Comparison of ENCODE assay signal across 26 cellular contexts in the genomic region with DNA sequence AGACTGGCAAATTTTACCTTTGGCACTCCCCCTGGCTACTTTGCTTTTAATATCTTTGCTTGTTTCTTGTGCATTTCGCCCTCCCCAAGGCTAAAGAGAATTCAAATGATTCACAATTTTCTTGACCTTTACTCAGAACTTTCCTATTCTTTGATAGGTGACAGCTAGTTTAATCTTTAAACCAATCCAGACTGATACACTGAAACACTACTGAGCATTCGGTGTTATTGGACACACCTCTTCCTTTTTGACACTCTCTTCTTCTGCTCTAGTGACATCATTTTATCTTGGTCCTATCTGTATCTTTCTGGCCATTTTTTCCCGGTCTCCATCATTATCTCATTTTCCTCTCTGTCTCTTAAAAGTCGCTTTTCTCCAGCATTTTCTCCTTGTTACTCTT.
DNase-seq lines count a peak whose midpoint lies in the region; ATAC-seq, FAIRE-seq and TF ChIP-seq lines count a peak whose summit lies in the region.
"Had no signal": no experiment of that assay in that cellular context is flagged by ENCODE, and none has a peak within 500 bp of the region (broad histone marks: within the 10 kb centered on the region; RNA-seq: fewer than 3 reads in every experiment).

No MANE protein-coding gene starts in this region.

- H2AFZ ChIP-seq in OCI-LY3 (ENCODE audit: low read depth, low read length) (no peak overlapping the region), astrocyte (ENCODE audit: low read depth, low read length) (no peak overlapping the region)

- H3K4me3 ChIP-seq in A549 (no peak overlapping the region), OCI-LY3 (ENCODE audit: low read length) (no peak overlapping the region), astrocyte (ENCODE audit: insufficient read depth, low read depth, low read length) (no peak overlapping the region), right lobe of liver (no peak overlapping the region), tibial artery (no peak overlapping the region)
- H3K4me3 ChIP-seq: BLaER1 treated with 17β-estradiol and CSF1 and Interleukin-3, amounts not matched to agents 10 nM and 100 nM; GM12878 had no signal

- no peaks in the 10 kb centered on the region for H3K4me1 ChIP-seq in A549
- H3K4me1 ChIP-seq in OCI-LY3 (ENCODE audit: low read length): no peaks in the 10 kb centered on the region
- H3K4me1 ChIP-seq in astrocyte (ENCODE audit: insufficient read depth, low read length): no peaks in the 10 kb centered on the region
- H3K4me1 ChIP-seq in right lobe of liver: peaks cover 0 to 7% (median 0%) of the 10 kb centered on the region in 4 donors
- H3K4me1 ChIP-seq in tibial artery: no peaks in the 10 kb centered on the region

- CTCF ChIA-PET in A549 (lab: Yijun Ruan, JAX): interaction anchor here (0.6 to 1.0 kb wide), 2 partner anchors 9 to 1122 kb away, joined by 3 to 4 read pairs; no protein-coding TSS in a partner anchor

- H3K79me2 ChIP-seq in OCI-LY3 (ENCODE audit: low read length) (no peaks in the 10 kb centered on the region), astrocyte (ENCODE audit: insufficient read depth, low read length) (no peaks in the 10 kb centered on the region)

- H4K20me1 ChIP-seq in OCI-LY3 (ENCODE audit: insufficient read depth, low read length) (no peaks in the 10 kb centered on the region), astrocyte (ENCODE audit: insufficient read depth, low read length) (no peaks in the 10 kb centered on the region)
- H4K20me1 ChIP-seq: BLaER1 treated with 17β-estradiol and CSF1 and Interleukin-3, amounts not matched to agents 10 nM and 100 nM had no signal

- H3K9me3 Mint-ChIP-seq in astrocyte (ENCODE audit: unreplicated experiment): no peaks in the 10 kb centered on the region
- H3K9me3 Mint-ChIP-seq: CD4-positive, alpha-beta T cell had no signal

- peak; percentile 56 for FAIRE-seq in A549 (lab: Jason Lieb, UNC)
- peak; percentile 23 for FAIRE-seq in astrocyte (lab: Jason Lieb, UNC)
- FAIRE-seq: A204.1, GM12878, GM12892, GM18507 had no signal

- H3K9ac ChIP-seq in OCI-LY3 (ENCODE audit: low read length) (no peak overlapping the region), astrocyte (ENCODE audit: low read length) (no peak overlapping the region)
- H3K9ac ChIP-seq: BLaER1 treated with 17β-estradiol and CSF1 and Interleukin-3, amounts not matched to agents 10 nM and 100 nM had no signal

- H3K27ac ChIP-seq in A549 (no peak overlapping the region), OCI-LY3 (ENCODE audit: low read length) (no peak overlapping the region), astrocyte (ENCODE audit: low read depth, low read length) (no peak overlapping the region), right lobe of liver (peak overlapping the region in 1 of 3 donors; percentile 57), tibial artery (no peak overlapping the region)
- H3K27ac ChIP-seq: BLaER1 treated with 17β-estradiol and CSF1 and Interleukin-3, amounts not matched to agents 10 nM and 100 nM; C4-2B had no signal

- H3K4me1 Mint-ChIP-seq in astrocyte (ENCODE audit: low read depth, unreplicated experiment): peaks cover 2% of the 10 kb centered on the region
- H3K4me1 Mint-ChIP-seq: B cell; CD8-positive, alpha-beta memory T cell had no signal

- H3K9me3 ChIP-seq in A549 (no peaks in the 10 kb centered on the region), OCI-LY3 (ENCODE audit: insufficient read depth, low read length) (no peaks in the 10 kb centered on the region), astrocyte (ENCODE audit: insufficient read depth, low read depth, low read length) (no peaks in the 10 kb centered on the region), right lobe of liver (no peaks in the 10 kb centered on the region), tibial artery (no peaks in the 10 kb centered on the region)
- H3K9me3 ChIP-seq: BLaER1 treated with 17β-estradiol and CSF1 and Interleukin-3, amounts not matched to agents 10 nM and 100 nM had no signal

- no peak for ATAC-seq in A549
- peak; percentile 46 to 68 (median 61) for ATAC-seq in right lobe of liver
- ATAC-seq in HG03378 (IDR thresholded peaks at IDR 0.05; ENCODE audit: unreplicated experiment): no peak
- ATAC-seq in left colon: no peak
- ATAC-seq in GM18861 (IDR thresholded peaks at IDR 0.05; ENCODE audit: unreplicated experiment): no peak
- ATAC-seq: GM12878 had no signal

- no peak for TF ChIP-seq RAD21 in A549 (conservative IDR thresholded peaks at IDR 0.05 in 1 of 2, IDR thresholded peaks at IDR 0.05 in 1 of 2)

- H3K4me2 ChIP-seq in A549 (no peak overlapping the region), OCI-LY3 (ENCODE audit: low read length) (peak overlapping the region; percentile 24; the same call in 1 of the 2 replicates), astrocyte (ENCODE audit: low read length) (no peak overlapping the region)
- H3K4me2 ChIP-seq: BLaER1 treated with 17β-estradiol and CSF1 and Interleukin-3, amounts not matched to agents 10 nM and 100 nM had no signal

- TF ChIP-seq POLR2A in A549 (IDR thresholded peaks at IDR 0.05; ENCODE audit: low read length) (no peak), right lobe of liver (IDR thresholded peaks at IDR 0.05) (no peak)

- no peak overlapping the region for H3K27ac Mint-ChIP-seq in astrocyte (ENCODE audit: unreplicated experiment)
- H3K27ac Mint-ChIP-seq: B cell; CD4-positive, alpha-beta T cell; CD8-positive, alpha-beta memory T cell had no signal

- no peak overlapping the region for H3K4me3 Mint-ChIP-seq in astrocyte (ENCODE audit: unreplicated experiment)
- H3K4me3 Mint-ChIP-seq: B cell; CD4-positive, alpha-beta T cell; CD8-positive, alpha-beta memory T cell had no signal

- no peaks in the 10 kb centered on the region for H3K27me3 Mint-ChIP-seq in astrocyte (ENCODE audit: low read depth, unreplicated experiment)
- H3K27me3 Mint-ChIP-seq: B cell; CD4-positive, alpha-beta T cell had no signal

- no peak for TF ChIP-seq EP300 in A549 (IDR thresholded peaks at IDR 0.05)

- POLR2A ChIA-PET in A549 (lab: Yijun Ruan, JAX): no interaction called here

- WGBS in A549 (ENCODE audit: missing lambda C conversion rate): 3% methylated on average over 4 of the region's 4 CpGs
- WGBS in right lobe of liver (ENCODE audit: insufficient coverage, low coverage, low lambda C conversion rate, missing lambda C conversion rate): 42% methylated on average over 4 of the region's 4 CpGs

- H3K36me3 ChIP-seq in OCI-LY3 (replicated peaks; ENCODE audit: low read depth, low read length): no peaks in the 10 kb centered on the region
- H3K36me3 ChIP-seq in astrocyte (ENCODE audit: insufficient read depth, low read length): no peaks in the 10 kb centered on the region
- no peaks in the 10 kb centered on the region for H3K36me3 ChIP-seq in right lobe of liver
- no peaks in the 10 kb centered on the region for H3K36me3 ChIP-seq in tibial artery
- H3K36me3 ChIP-seq: BLaER1 treated with 17β-estradiol and CSF1 and Interleukin-3, amounts not matched to agents 10 nM and 100 nM had no signal

- intact Hi-C loops in right lobe of liver (cut with DNase I) (no loop called here), left colon (cut with DNase I, micrococcal nuclease) (no loop called here), tibial artery (cut with DNase I; ENCODE audit: low total_unique reads) (no loop called here)

- no peak for DNase-seq in A549 (ENCODE audit: low read depth in 1 of 2, low spot score in 1 of 2)
- DNase-seq in astrocyte (ENCODE audit: low read depth): no peak
- no peak for DNase-seq in right lobe of liver
- DNase-seq in left colon: no peak
- DNase-seq in tibial artery: no peak
- DNase-seq: 8988T; AML-193; CD4-positive, alpha-beta T cell; CD8-positive, alpha-beta memory T cell; COR-L47; DMS 273 treated with DMSO at 0.1 percent for 48 hours; DMS153; DMS79; DND-41; EL; GDM1 had no signal

- H3K36me3 Mint-ChIP-seq in astrocyte (ENCODE audit: low read depth, unreplicated experiment): no peaks in the 10 kb centered on the region
- H3K36me3 Mint-ChIP-seq: CD8-positive, alpha-beta memory T cell had no signal

- TF ChIP-seq CTCF in A549 (IDR thresholded peaks at IDR 0.05) (no peak), OCI-LY3 (IDR thresholded peaks at IDR 0.05; ENCODE audit: low read depth, low read length) (no peak), astrocyte (IDR thresholded peaks at IDR 0.05; ENCODE audit: insufficient read depth, low read depth, low read length) (no peak), right lobe of liver (IDR thresholded peaks at IDR 0.05) (no peak), tibial artery (IDR thresholded peaks at IDR 0.05) (no peak)

- no peaks in the 10 kb centered on the region for H3K27me3 ChIP-seq in OCI-LY3 (ENCODE audit: low read depth, low read length)
- no peaks in the 10 kb centered on the region for H3K27me3 ChIP-seq in astrocyte (ENCODE audit: insufficient read depth, low read length)
- peaks cover 0 to 6% of the 10 kb centered on the region in 2 donors for H3K27me3 ChIP-seq in right lobe of liver
- H3K27me3 ChIP-seq in tibial artery: no peaks in the 10 kb centered on the region
- H3K27me3 ChIP-seq: BLaER1 treated with 17β-estradiol and CSF1 and Interleukin-3, amounts not matched to agents 10 nM and 100 nM had no signal

TF ChIP-seq in A549, 52 proteins besides CTCF, POLR2A, EP300 and RAD21 (continues in another document):
- no peak for TF ChIP-seq CHD2 (IDR thresholded peaks at IDR 0.05; ENCODE audit: low read length, partially characterized antibody)
- TF ChIP-seq PHF8 (IDR thresholded peaks at IDR 0.05; ENCODE audit: borderline replicate concordance, low read depth): no peak
- no peak for TF ChIP-seq ESRRA (IDR thresholded peaks at IDR 0.05; ENCODE audit: borderline replicate concordance, low read length)
- TF ChIP-seq, protein P1, sequence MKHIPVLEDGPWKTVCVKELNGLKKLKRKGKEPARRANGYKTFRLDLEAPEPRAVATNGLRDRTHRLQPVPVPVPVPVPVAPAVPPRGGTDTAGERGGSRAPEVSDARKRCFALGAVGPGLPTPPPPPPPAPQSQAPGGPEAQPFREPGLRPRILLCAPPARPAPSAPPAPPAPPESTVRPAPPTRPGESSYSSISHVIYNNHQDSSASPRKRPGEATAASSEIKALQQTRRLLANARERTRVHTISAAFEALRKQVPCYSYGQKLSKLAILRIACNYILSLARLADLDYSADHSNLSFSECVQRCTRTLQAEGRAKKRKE (CRISPR knock-in tag; IDR thresholded peaks at IDR 0.05; ENCODE audit: low read depth): no peak
- TF ChIP-seq TP53 (CRISPR knock-in tag; IDR thresholded peaks at IDR 0.05): no peak
- TF ChIP-seq BHLHE40 (IDR thresholded peaks at IDR 0.05; ENCODE audit: low read depth, low read length): no peak
- TF ChIP-seq, protein P2, sequence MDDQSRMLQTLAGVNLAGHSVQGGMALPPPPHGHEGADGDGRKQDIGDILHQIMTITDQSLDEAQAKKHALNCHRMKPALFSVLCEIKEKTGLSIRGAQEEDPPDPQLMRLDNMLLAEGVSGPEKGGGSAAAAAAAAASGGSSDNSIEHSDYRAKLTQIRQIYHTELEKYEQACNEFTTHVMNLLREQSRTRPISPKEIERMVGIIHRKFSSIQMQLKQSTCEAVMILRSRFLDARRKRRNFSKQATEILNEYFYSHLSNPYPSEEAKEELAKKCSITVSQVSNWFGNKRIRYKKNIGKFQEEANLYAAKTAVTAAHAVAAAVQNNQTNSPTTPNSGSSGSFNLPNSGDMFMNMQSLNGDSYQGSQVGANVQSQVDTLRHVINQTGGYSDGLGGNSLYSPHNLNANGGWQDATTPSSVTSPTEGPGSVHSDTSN (IDR thresholded peaks at IDR 0.05): no peak
- TF ChIP-seq CEBPB (IDR thresholded peaks at IDR 0.05): no peak

Comparison
In these comparisons a context has a peak if more than half of its experiments do, and no peak if none do; other contexts are left out.
1. ATAC-seq: peak in right lobe of liver (4 of 4); none in A549 (0 of 2), HG03378 (single experiment), left colon (single experiment) and GM18861 (single experiment).